In genomic region chr12:49036029-49036428, GRCh38 we compare ENCODE assay signal across 18 cellular contexts. TPM values are rescaled to one million over a fixed set of nuclear protein-coding genes. Genes with fewer than 3 reads are reported as not detected.
DNase-seq lines count a peak whose midpoint lies in the region; ATAC-seq, FAIRE-seq and TF ChIP-seq lines count a peak whose summit lies in the region.
"Had no signal": no experiment of that assay in that cellular context is flagged by ENCODE, and none has a peak within 500 bp of the region (broad histone marks: within the 10 kb centered on the region; RNA-seq: fewer than 3 reads in every experiment).

No MANE protein-coding gene starts in this region.

- no peak overlapping the region for H3K4me3 Mint-ChIP-seq in activated CD4-positive, alpha-beta T cell treated with anti-CD3 and anti-CD28 coated beads for 36 hours
- H3K4me3 Mint-ChIP-seq in endothelial cell (ENCODE audit: unreplicated experiment) = peak overlapping the region; percentile 38
- no peak overlapping the region for H3K4me3 Mint-ChIP-seq in stimulated activated effector memory CD8-positive, alpha-beta T cell treated with anti-CD3 and anti-CD28 coated beads, Interleukin-12 subunit alpha, Interleukin-12 subunit beta, amount 100 ng/mL, for 72 hours
- H3K4me3 Mint-ChIP-seq: CD14-positive monocyte, IgD-negative memory B cell had no signal

- H3K27ac Mint-ChIP-seq in activated CD4-positive, alpha-beta T cell treated with anti-CD3 and anti-CD28 coated beads for 36 hours = peak overlapping the region; percentile 42
- peak overlapping the region; percentile 34 for H3K27ac Mint-ChIP-seq in endothelial cell (ENCODE audit: unreplicated experiment)
- H3K27ac Mint-ChIP-seq in stimulated activated effector memory CD8-positive, alpha-beta T cell treated with anti-CD3 and anti-CD28 coated beads, Interleukin-12 subunit alpha, Interleukin-12 subunit beta, amount 100 ng/mL, for 72 hours = peak overlapping the region; percentile 12
- H3K27ac Mint-ChIP-seq: IgD-negative memory B cell had no signal

- no peaks in the 10 kb centered on the region for H4K20me1 ChIP-seq in HepG2 (ENCODE audit: insufficient read depth, low read length)

- no peak for TF ChIP-seq EP300 in HepG2 (IDR thresholded peaks at IDR 0.05; ENCODE audit: low read depth in 2 of 2, low read length in 2 of 2)
- no peak for TF ChIP-seq EP300 in HepG2 (CRISPR knock-in tag; IDR thresholded peaks at IDR 0.05; ENCODE audit: borderline replicate concordance)

- intact Hi-C loops in activated CD4-positive, alpha-beta T cell treated with anti-CD3 and anti-CD28 coated beads for 36 hours (cut with DNase I, micrococcal nuclease) = no loop called here
- intact Hi-C loops in HepG2 (cut with micrococcal nuclease; ENCODE audit: unreplicated experiment) = no loop called here

- H3K4me1 Mint-ChIP-seq in activated CD4-positive, alpha-beta T cell treated with anti-CD3 and anti-CD28 coated beads for 36 hours = no peaks in the 10 kb centered on the region
- H3K4me1 Mint-ChIP-seq in endothelial cell (ENCODE audit: unreplicated experiment) = no peaks in the 10 kb centered on the region
- H3K4me1 Mint-ChIP-seq in stimulated activated effector memory CD8-positive, alpha-beta T cell treated with anti-CD3 and anti-CD28 coated beads, Interleukin-12 subunit alpha, Interleukin-12 subunit beta, amount 100 ng/mL, for 72 hours = no peaks in the 10 kb centered on the region
- H3K4me1 Mint-ChIP-seq: CD14-positive monocyte had no signal

- WGBS in HepG2 (ENCODE audit: low lambda C conversion rate) = 95% methylated on average over 4 of the region's 4 CpGs

- H2AFZ ChIP-seq in HepG2 (ENCODE audit: low read length) = no peak overlapping the region
- H2AFZ ChIP-seq: GM23248 had no signal

- H3K36me3 Mint-ChIP-seq in activated CD4-positive, alpha-beta T cell treated with anti-CD3 and anti-CD28 coated beads for 36 hours (ENCODE audit: low read depth) = peaks cover 34% of the 10 kb centered on the region
- H3K36me3 Mint-ChIP-seq in endothelial cell (ENCODE audit: low read depth, unreplicated experiment) = peaks cover 48% of the 10 kb centered on the region
- H3K36me3 Mint-ChIP-seq in stimulated activated effector memory CD8-positive, alpha-beta T cell treated with anti-CD3 and anti-CD28 coated beads, Interleukin-12 subunit alpha, Interleukin-12 subunit beta, amount 100 ng/mL, for 72 hours = peaks cover 94% of the 10 kb centered on the region

- POLR2A ChIA-PET in activated CD4-positive, alpha-beta T cell treated with anti-CD3 and anti-CD28 coated beads for 36 hours (lab: Charles Lee) = interaction anchor here (0.6 to 0.7 kb wide), 2 partner anchors 178 to 186 kb away, joined by 3 to 7 read pairs; no protein-coding TSS in a partner anchor
- POLR2A ChIA-PET in HepG2 (lab: Yijun Ruan, JAX) = interaction anchor here (0.7 to 1.5 kb wide), 2 partner anchors 16 to 95 kb away, joined by 4 read pairs; no protein-coding TSS in a partner anchor

- no peak overlapping the region for H3K27ac ChIP-seq in HepG2 (ENCODE audit: extremely low read length, insufficient read depth, low read length)
- H3K27ac ChIP-seq: 22Rv1, GM23248 had no signal

- H3K9me3 ChIP-seq in HepG2 (ENCODE audit: low read length) = no peaks in the 10 kb centered on the region

- TF ChIP-seq CTCF in endothelial cell (IDR thresholded peaks at IDR 0.05; ENCODE audit: unreplicated experiment) = no peak
- no peak for TF ChIP-seq CTCF in HepG2 (CRISPR knock-in tag; IDR thresholded peaks at IDR 0.05)

- TF ChIP-seq POLR2A in HepG2 (IDR thresholded peaks at IDR 0.05; ENCODE audit: insufficient read depth in 1 of 2, low read depth in 2 of 2, low read length in 2 of 2) = no peak

- no peaks in the 10 kb centered on the region for H3K27me3 ChIP-seq in HepG2 (ENCODE audit: control insufficient read depth in 1 of 2, insufficient read depth in 2 of 2, low read length in 2 of 2)

- H3K4me2 ChIP-seq in HepG2 (ENCODE audit: low read depth, low read length) = no peak overlapping the region

- no peak for TF ChIP-seq RAD21 in HepG2 (CRISPR knock-in tag; IDR thresholded peaks at IDR 0.05)

- H3K27me3 Mint-ChIP-seq in activated CD4-positive, alpha-beta T cell treated with anti-CD3 and anti-CD28 coated beads for 36 hours = no peaks in the 10 kb centered on the region
- peaks cover 17% of the 10 kb centered on the region for H3K27me3 Mint-ChIP-seq in endothelial cell (ENCODE audit: unreplicated experiment)
- H3K27me3 Mint-ChIP-seq: IgD-negative memory B cell had no signal

- H3K36me3 ChIP-seq in HepG2 (replicated peaks in 1 of 2; ENCODE audit: control insufficient read depth in 1 of 2, insufficient read depth in 2 of 2, low read length in 2 of 2) = peaks cover 47 to 90% of the 10 kb centered on the region in 2 experiments; a peak in 4 of 5 replicates

- ATAC-seq in activated CD4-positive, alpha-beta T cell treated with anti-CD3 and anti-CD28 coated beads for 36 hours = no peak
- no peak for ATAC-seq in stimulated activated effector memory CD8-positive, alpha-beta T cell treated with anti-CD3 and anti-CD28 coated beads, Interleukin-12 subunit alpha, Interleukin-12 subunit beta, amount 100 ng/mL, for 72 hours
- no peak for ATAC-seq in GM21717 (IDR thresholded peaks at IDR 0.05; ENCODE audit: unreplicated experiment)
- ATAC-seq in HepG2 = no peak
- ATAC-seq: HCT116 had no signal

- CTCF ChIA-PET in activated CD4-positive, alpha-beta T cell treated with anti-CD3 and anti-CD28 coated beads for 36 hours (lab: Charles Lee) = interaction anchor here (0.8 to 2.0 kb wide), 3 partner anchors 12 to 57 kb away, joined by 3 to 5 read pairs (median 4); no protein-coding TSS in a partner anchor
- CTCF ChIA-PET in HepG2 (lab: Yijun Ruan, JAX; ENCODE audit: low intra/inter-chr PET ratio, low total read pairs) = no interaction called here

- no peak overlapping the region for H3K9ac ChIP-seq in HepG2 (ENCODE audit: insufficient read depth, low read depth, low read length)
- H3K9ac ChIP-seq: GM23248 had no signal

- BruUV-seq in HepG2 (replicated peaks; lab: Mats Ljungman, UMichigan) = no TSS peak

- H3K4me3 ChIP-seq in HepG2 (replicated peaks in 1 of 3; ENCODE audit: insufficient read depth in 1 of 3, low read depth in 2 of 3, low read length in 3 of 3) = no peak overlapping the region
- H3K4me3 ChIP-seq: GM23248 had no signal

- no peak for DNase-seq in activated CD4-positive, alpha-beta T cell treated with anti-CD3 and anti-CD28 coated beads for 36 hours
- no peak for DNase-seq in activated CD4-positive, alpha-beta T cell treated with anti-CD3 and anti-CD28 coated beads, Interleukin-2, amount 50 U/mL, for 48 hours
- DNase-seq in endothelial cell (ENCODE audit: low spot score) (no peak), HepG2 (ENCODE audit: low spot score) (no peak)
- DNase-seq in stimulated activated effector memory CD8-positive, alpha-beta T cell treated with anti-CD3 and anti-CD28 coated beads, Interleukin-12 subunit alpha, Interleukin-12 subunit beta, amount 100 ng/mL, for 72 hours (ENCODE audit: low spot score in 2 of 2) = no peak
- DNase-seq: Calu3, DMS 273 treated with DMSO at 0.1 percent for 48 hours, GM23248 had no signal

- in situ Hi-C loops in HepG2 (cut with HindIII; ENCODE audit: extremely low pct_ligation_motif_present, low pct_unique_long_range_greater_than_20kb) = no loop called here

- no peak for FAIRE-seq in HepG2 (lab: Jason Lieb, UNC)
- FAIRE-seq: H54 had no signal

- no peaks in the 10 kb centered on the region for H3K4me1 ChIP-seq in HepG2 (ENCODE audit: insufficient read depth, low read length)

- H3K9me3 Mint-ChIP-seq in activated CD4-positive, alpha-beta T cell treated with anti-CD3 and anti-CD28 coated beads for 36 hours (ENCODE audit: low read depth) = no peaks in the 10 kb centered on the region
- H3K9me3 Mint-ChIP-seq in endothelial cell (ENCODE audit: unreplicated experiment) = no peaks in the 10 kb centered on the region
- H3K9me3 Mint-ChIP-seq in stimulated activated effector memory CD8-positive, alpha-beta T cell treated with anti-CD3 and anti-CD28 coated beads, Interleukin-12 subunit alpha, Interleukin-12 subunit beta, amount 100 ng/mL, for 72 hours = no peaks in the 10 kb centered on the region
- H3K9me3 Mint-ChIP-seq: CD14-positive monocyte, IgD-negative memory B cell had no signal

- H3K79me2 ChIP-seq in HepG2 (ENCODE audit: insufficient read depth, low read length) = no peaks in the 10 kb centered on the region

RNA-seq across cellular contexts. Expression of gene PRKAG1, which starts 17.5 kb away (rescaled TPM):
- 10 to 100 TPM; 54.5 to 62.6 TPM for total RNA-seq in activated CD4-positive, alpha-beta T cell treated with anti-CD3 and anti-CD28 coated beads for 36 hours
- total RNA-seq in endothelial cell (ENCODE audit: unreplicated experiment) (24.0 TPM), HepG2 (2016; rRNA removed; fragmentation: Illumina TruSeq; extraction: Trizol) (32.8 and 37.6 TPM in 2 replicates)
- total RNA-seq in HepG2 (2016; cell fraction: cytosol; rRNA removed; fragmentation: Illumina TruSeq; extraction: Trizol; ENCODE audit: low read depth) = 9.1 and 11.2 TPM in 2 replicates
- 30.6 and 39.9 TPM in 2 replicates for total RNA-seq in HepG2 (2016; cell fraction: insoluble cytoplasmic fraction; rRNA removed; fragmentation: Illumina TruSeq; extraction: Trizol)
- total RNA-seq in HepG2 (2016; cell fraction: membrane; rRNA removed; fragmentation: Illumina TruSeq; extraction: Trizol) = 19.3 and 21.1 TPM in 2 replicates
- 16.7 and 19.6 TPM in 2 replicates for total RNA-seq in HepG2 (2016; cell fraction: nucleus; rRNA removed; fragmentation: Illumina TruSeq; extraction: Trizol)
- 21.2 and 26.1 TPM in 2 replicates for polyA plus RNA-seq in HepG2 (2011; rRNA removed)
- 18.5 and 26.3 TPM in 2 replicates for polyA plus RNA-seq in HepG2 (2011; cell fraction: cytosol; rRNA removed)
- 8.8 and 11.6 TPM in 2 replicates for polyA plus RNA-seq in HepG2 (2011; cell fraction: nucleus; rRNA removed)
- 20.2 and 21.7 TPM in 2 replicates for polyA plus RNA-seq in HepG2 (2012)
- 7.6 and 8.8 TPM in 2 replicates for polyA plus RNA-seq in HepG2 (2016; cell fraction: cytosol; fragmentation: Illumina TruSeq; extraction: Trizol; ENCODE audit: low read depth)
- 38.7 and 40.2 TPM in 2 replicates for polyA plus RNA-seq in HepG2 (2016; cell fraction: insoluble cytoplasmic fraction; fragmentation: Illumina TruSeq; extraction: Trizol; ENCODE audit: low read depth)
- 14.5 and 16.2 TPM in 2 replicates for polyA plus RNA-seq in HepG2 (2016; cell fraction: membrane; fragmentation: Illumina TruSeq; extraction: Trizol; ENCODE audit: low read depth)
- 24.6 and 24.9 TPM in 2 replicates for polyA plus RNA-seq in HepG2 (2016; cell fraction: nucleus; fragmentation: Illumina TruSeq; extraction: Trizol; ENCODE audit: insufficient read depth, low read depth)
- polyA minus RNA-seq in HepG2 (2011; rRNA and poly(A)+ RNA removed; ENCODE audit: low replicate concordance) = 11.5 and 73.4 TPM in 2 replicates
- 7.8 and 9.5 TPM in 2 replicates for polyA minus RNA-seq in HepG2 (2011; cell fraction: cytosol; rRNA and poly(A)+ RNA removed)
- 11.6 TPM in 2 replicates for polyA minus RNA-seq in HepG2 (2011; cell fraction: nucleus; rRNA and poly(A)+ RNA removed)

RNA-seq across cellular contexts. Expression of gene KMT2D, which starts 24.6 kb away (rescaled TPM):
- total RNA-seq in activated CD4-positive, alpha-beta T cell treated with anti-CD3 and anti-CD28 coated beads for 36 hours = 10 to 100 TPM; 48.3 to 58.2 TPM
- 135 TPM for total RNA-seq in endothelial cell (ENCODE audit: unreplicated experiment)
- 10.4 and 25.7 TPM in 2 replicates for total RNA-seq in HepG2 (2016; rRNA removed; fragmentation: Illumina TruSeq; extraction: Trizol)
- total RNA-seq in HepG2 (2016; cell fraction: cytosol; rRNA removed; fragmentation: Illumina TruSeq; extraction: Trizol; ENCODE audit: low read depth) = 3.8 and 5.1 TPM in 2 replicates
- 9.4 and 20.2 TPM in 2 replicates for total RNA-seq in HepG2 (2016; cell fraction: insoluble cytoplasmic fraction; rRNA removed; fragmentation: Illumina TruSeq; extraction: Trizol)
- total RNA-seq in HepG2 (2016; cell fraction: membrane; rRNA removed; fragmentation: Illumina TruSeq; extraction: Trizol) = 7.5 and 9.1 TPM in 2 replicates
- total RNA-seq in HepG2 (2016; cell fraction: nucleus; rRNA removed; fragmentation: Illumina TruSeq; extraction: Trizol) = 25.5 and 28.3 TPM in 2 replicates
- polyA plus RNA-seq in HepG2 (2011; rRNA removed) = 8.1 and 8.2 TPM in 2 replicates
- 5.0 and 6.5 TPM in 2 replicates for polyA plus RNA-seq in HepG2 (2011; cell fraction: cytosol; rRNA removed)
- polyA plus RNA-seq in HepG2 (2011; cell fraction: nucleus; rRNA removed) = 41.1 and 48.4 TPM in 2 replicates
- 20.0 and 20.6 TPM in 2 replicates for polyA plus RNA-seq in HepG2 (2012)
- 0.52 and 0.66 TPM in 2 replicates for polyA plus RNA-seq in HepG2 (2016; cell fraction: cytosol; fragmentation: Illumina TruSeq; extraction: Trizol; ENCODE audit: low read depth)
- 18.4 and 23.1 TPM in 2 replicates for polyA plus RNA-seq in HepG2 (2016; cell fraction: insoluble cytoplasmic fraction; fragmentation: Illumina TruSeq; extraction: Trizol; ENCODE audit: low read depth)
- polyA plus RNA-seq in HepG2 (2016; cell fraction: membrane; fragmentation: Illumina TruSeq; extraction: Trizol; ENCODE audit: low read depth) = 1.3 and 2.4 TPM in 2 replicates
- polyA plus RNA-seq in HepG2 (2016; cell fraction: nucleus; fragmentation: Illumina TruSeq; extraction: Trizol; ENCODE audit: insufficient read depth, low read depth) = 78.2 and 102 TPM in 2 replicates
- polyA minus RNA-seq in HepG2 (2011; rRNA and poly(A)+ RNA removed; ENCODE audit: low replicate concordance) = 12.2 and 28.0 TPM in 2 replicates
- polyA minus RNA-seq in HepG2 (2011; cell fraction: cytosol; rRNA and poly(A)+ RNA removed) = 19.4 and 23.5 TPM in 2 replicates
- 32.2 and 33.3 TPM in 2 replicates for polyA minus RNA-seq in HepG2 (2011; cell fraction: nucleus; rRNA and poly(A)+ RNA removed)

RNA-seq across cellular contexts. Expression of gene RHEBL1, which starts 33.8 kb away (rescaled TPM):
- total RNA-seq in activated CD4-positive, alpha-beta T cell treated with anti-CD3 and anti-CD28 coated beads for 36 hours = 10 to 100 TPM in 1 of 2 experiments, 1 to 10 TPM in 1; 6.7 to 13.3 TPM
- total RNA-seq in endothelial cell (ENCODE audit: unreplicated experiment) (3.2 TPM), HepG2 (2016; rRNA removed; fragmentation: Illumina TruSeq; extraction: Trizol) (1.4 and 1.6 TPM in 2 replicates)
- 0.71 and 0.79 TPM in 2 replicates for total RNA-seq in HepG2 (2016; cell fraction: cytosol; rRNA removed; fragmentation: Illumina TruSeq; extraction: Trizol; ENCODE audit: low read depth)
- total RNA-seq in HepG2 (2016; cell fraction: insoluble cytoplasmic fraction; rRNA removed; fragmentation: Illumina TruSeq; extraction: Trizol) = 1.5 and 1.9 TPM in 2 replicates
- 0.62 and 1.0 TPM in 2 replicates for total RNA-seq in HepG2 (2016; cell fraction: membrane; rRNA removed; fragmentation: Illumina TruSeq; extraction: Trizol)
- total RNA-seq in HepG2 (2016; cell fraction: nucleus; rRNA removed; fragmentation: Illumina TruSeq; extraction: Trizol) = 0.75 and 1.0 TPM in 2 replicates
- polyA plus RNA-seq in HepG2 (2011; rRNA removed) = 2.5 and 2.9 TPM in 2 replicates
- 2.7 and 2.8 TPM in 2 replicates for polyA plus RNA-seq in HepG2 (2011; cell fraction: cytosol; rRNA removed)
- 2.0 and 2.7 TPM in 2 replicates for polyA plus RNA-seq in HepG2 (2011; cell fraction: nucleus; rRNA removed)
- polyA plus RNA-seq in HepG2 (2012) = 2.3 and 3.2 TPM in 2 replicates
- polyA plus RNA-seq in HepG2 (2016; cell fraction: cytosol; fragmentation: Illumina TruSeq; extraction: Trizol; ENCODE audit: low read depth) = 0.21 and 0.42 TPM in 2 replicates
- polyA plus RNA-seq in HepG2 (2016; cell fraction: insoluble cytoplasmic fraction; fragmentation: Illumina TruSeq; extraction: Trizol; ENCODE audit: low read depth) = 1.2 and 1.3 TPM in 2 replicates
- polyA plus RNA-seq in HepG2 (2016; cell fraction: membrane; fragmentation: Illumina TruSeq; extraction: Trizol; ENCODE audit: low read depth) = 0.52 and 0.79 TPM in 2 replicates
- polyA plus RNA-seq in HepG2 (2016; cell fraction: nucleus; fragmentation: Illumina TruSeq; extraction: Trizol; ENCODE audit: insufficient read depth, low read depth) = 1.3 and 1.8 TPM in 2 replicates
- 4.3 TPM in 2 replicates for polyA minus RNA-seq in HepG2 (2011; rRNA and poly(A)+ RNA removed; ENCODE audit: low replicate concordance)
- polyA minus RNA-seq in HepG2 (2011; cell fraction: cytosol; rRNA and poly(A)+ RNA removed) = 0.88 and 0.89 TPM in 2 replicates
- polyA minus RNA-seq in HepG2 (2011; cell fraction: nucleus; rRNA and poly(A)+ RNA removed) = 0.62 and 0.90 TPM in 2 replicates

RNA-seq across cellular contexts. Expression of gene DDN, which starts 36.9 kb away (rescaled TPM):
- total RNA-seq in activated CD4-positive, alpha-beta T cell treated with anti-CD3 and anti-CD28 coated beads for 36 hours = under 1 TPM; 0.48 to 0.61 TPM
- total RNA-seq in endothelial cell (ENCODE audit: unreplicated experiment) (0.10 TPM), HepG2 (2016; rRNA removed; fragmentation: Illumina TruSeq; extraction: Trizol) (0.51 and 0.53 TPM in 2 replicates)
- 0.20 TPM in 1 of 2 replicates, not detected in the other for total RNA-seq in HepG2 (2016; cell fraction: cytosol; rRNA removed; fragmentation: Illumina TruSeq; extraction: Trizol; ENCODE audit: low read depth)
- 0.43 and 0.54 TPM in 2 replicates for total RNA-seq in HepG2 (2016; cell fraction: insoluble cytoplasmic fraction; rRNA removed; fragmentation: Illumina TruSeq; extraction: Trizol)
- 0.46 and 0.52 TPM in 2 replicates for total RNA-seq in HepG2 (2016; cell fraction: membrane; rRNA removed; fragmentation: Illumina TruSeq; extraction: Trizol)
- 0.34 and 0.62 TPM in 2 replicates for total RNA-seq in HepG2 (2016; cell fraction: nucleus; rRNA removed; fragmentation: Illumina TruSeq; extraction: Trizol)
- polyA plus RNA-seq in HepG2 (2011; rRNA removed) = 0.24 and 0.33 TPM in 2 replicates
- polyA plus RNA-seq in HepG2 (2011; cell fraction: cytosol; rRNA removed) = 0.21 and 0.34 TPM in 2 replicates
- polyA plus RNA-seq in HepG2 (2011; cell fraction: nucleus; rRNA removed) = 0.47 and 0.83 TPM in 2 replicates
- polyA plus RNA-seq in HepG2 (2012) = 0.48 and 0.69 TPM in 2 replicates
- 0.20 and 0.28 TPM in 2 replicates for polyA plus RNA-seq in HepG2 (2016; cell fraction: cytosol; fragmentation: Illumina TruSeq; extraction: Trizol; ENCODE audit: low read depth)
- 0.58 and 0.73 TPM in 2 replicates for polyA plus RNA-seq in HepG2 (2016; cell fraction: insoluble cytoplasmic fraction; fragmentation: Illumina TruSeq; extraction: Trizol; ENCODE audit: low read depth)
- 0.48 and 0.58 TPM in 2 replicates for polyA plus RNA-seq in HepG2 (2016; cell fraction: membrane; fragmentation: Illumina TruSeq; extraction: Trizol; ENCODE audit: low read depth)
- polyA plus RNA-seq in HepG2 (2016; cell fraction: nucleus; fragmentation: Illumina TruSeq; extraction: Trizol; ENCODE audit: insufficient read depth, low read depth) = 1.2 and 1.3 TPM in 2 replicates
- 0.46 and 5.3 TPM in 2 replicates for polyA minus RNA-seq in HepG2 (2011; rRNA and poly(A)+ RNA removed; ENCODE audit: low replicate concordance)
- polyA minus RNA-seq in HepG2 (2011; cell fraction: cytosol; rRNA and poly(A)+ RNA removed) = 0.44 and 0.49 TPM in 2 replicates
- 0.25 and 0.39 TPM in 2 replicates for polyA minus RNA-seq in HepG2 (2011; cell fraction: nucleus; rRNA and poly(A)+ RNA removed)
- total RNA-seq: GM23248 had no signal
- polyA plus RNA-seq: CD14-positive monocyte, GM23248, IgD-negative memory B cell had no signal

RNA-seq across cellular contexts. Expression of gene WNT1, which starts 57.9 kb away (rescaled TPM):
- total RNA-seq in activated CD4-positive, alpha-beta T cell treated with anti-CD3 and anti-CD28 coated beads for 36 hours = not detected
- total RNA-seq in endothelial cell (ENCODE audit: unreplicated experiment) (not detected), HepG2 (2016; rRNA removed; fragmentation: Illumina TruSeq; extraction: Trizol) (not detected in 2 replicates)
- not detected in 2 replicates for total RNA-seq in HepG2 (2016; cell fraction: cytosol; rRNA removed; fragmentation: Illumina TruSeq; extraction: Trizol; ENCODE audit: low read depth)
- total RNA-seq in HepG2 (2016; cell fraction: insoluble cytoplasmic fraction; rRNA removed; fragmentation: Illumina TruSeq; extraction: Trizol) = not detected in 2 replicates
- total RNA-seq in HepG2 (2016; cell fraction: membrane; rRNA removed; fragmentation: Illumina TruSeq; extraction: Trizol) = not detected in 2 replicates
- not detected in 2 replicates for total RNA-seq in HepG2 (2016; cell fraction: nucleus; rRNA removed; fragmentation: Illumina TruSeq; extraction: Trizol)
- not detected in 2 replicates for polyA plus RNA-seq in HepG2 (2011; rRNA removed)
- not detected in 2 replicates for polyA plus RNA-seq in HepG2 (2011; cell fraction: cytosol; rRNA removed)
- not detected in 2 replicates for polyA plus RNA-seq in HepG2 (2011; cell fraction: nucleus; rRNA removed)
- polyA plus RNA-seq in HepG2 (2012) = not detected in 2 replicates
- not detected in 2 replicates for polyA plus RNA-seq in HepG2 (2016; cell fraction: cytosol; fragmentation: Illumina TruSeq; extraction: Trizol; ENCODE audit: low read depth)
- not detected in 2 replicates for polyA plus RNA-seq in HepG2 (2016; cell fraction: insoluble cytoplasmic fraction; fragmentation: Illumina TruSeq; extraction: Trizol; ENCODE audit: low read depth)
- polyA plus RNA-seq in HepG2 (2016; cell fraction: membrane; fragmentation: Illumina TruSeq; extraction: Trizol; ENCODE audit: low read depth) = not detected in 2 replicates
- polyA plus RNA-seq in HepG2 (2016; cell fraction: nucleus; fragmentation: Illumina TruSeq; extraction: Trizol; ENCODE audit: insufficient read depth, low read depth) = not detected in 2 replicates
- polyA minus RNA-seq in HepG2 (2011; rRNA and poly(A)+ RNA removed; ENCODE audit: low replicate concordance) = not detected in 2 replicates
- not detected in 2 replicates for polyA minus RNA-seq in HepG2 (2011; cell fraction: cytosol; rRNA and poly(A)+ RNA removed)
- not detected in 2 replicates for polyA minus RNA-seq in HepG2 (2011; cell fraction: nucleus; rRNA and poly(A)+ RNA removed)
- total RNA-seq: A673, Calu3, Daoy, GM23248, HT-29 had no signal
- polyA plus RNA-seq: BJ, CD14-positive monocyte, GM23248 had no signal
